In the genomic region with DNA sequence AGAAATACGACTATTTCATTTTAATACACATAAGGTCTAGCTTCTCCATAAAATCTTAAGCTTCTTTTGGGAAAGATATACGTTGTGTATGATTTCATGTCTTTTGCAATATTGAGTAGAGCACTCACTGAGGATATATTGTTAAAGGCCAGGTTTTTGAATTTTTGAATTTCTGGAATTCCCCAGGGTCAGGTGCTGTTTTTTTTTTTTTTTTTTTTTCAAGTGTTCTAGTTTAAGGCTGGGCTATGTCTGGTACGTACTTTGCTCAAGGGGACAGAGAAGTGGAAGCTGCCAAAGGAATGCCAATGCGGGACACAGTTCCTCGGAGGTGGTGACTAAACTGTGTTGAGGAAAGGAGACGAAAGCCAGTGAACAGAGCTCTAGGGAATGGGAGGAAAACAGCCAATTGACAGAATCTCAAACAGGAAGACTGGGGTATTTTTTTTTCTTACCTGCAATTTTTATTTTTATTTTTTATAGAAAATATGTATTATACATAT, we compare ENCODE assay signal across 15 cellular contexts.
"Had no signal": no experiment of that assay in that cellular context is flagged by ENCODE, and none has a peak within 500 bp of the region (broad histone marks: within the 10 kb centered on the region; RNA-seq: fewer than 3 reads in every experiment).

No MANE protein-coding gene starts in this region.

- H3K4me3 Mint-ChIP-seq: activated B cell treated with CpG ODN at 0.5 μM for 24 hours; activated CD4-positive, alpha-beta T cell treated with anti-CD3 and anti-CD28 coated beads, Interleukin-2, amount 10 ng/mL, durations not matched to agents 7 days and 5 days; dendritic cell treated with granulocyte-macrophage colony-stimulating factor and Interleukin-4, amounts not matched to agents 40 ng/mL and 50 ng/mL, for 4 days; effector memory CD8-positive, alpha-beta T cell; natural killer cell had no signal

- H3K27ac Mint-ChIP-seq: activated B cell treated with CpG ODN at 0.5 μM for 24 hours; activated CD4-positive, alpha-beta T cell treated with anti-CD3 and anti-CD28 coated beads, Interleukin-2, amount 10 ng/mL, durations not matched to agents 7 days and 5 days; activated T-helper 2 cell treated with anti-CD3 and anti-CD28 coated beads, Interferon-gamma antibody, Interleukin-2, Interleukin-4, amounts not matched to agents 10 μg/mL and 5 μg/mL and 100 μg/mL, durations not matched to agents 14 hours and 24 hours and 36 hours; dendritic cell treated with granulocyte-macrophage colony-stimulating factor and Interleukin-4, amounts not matched to agents 40 ng/mL and 50 ng/mL, for 4 days; effector memory CD8-positive, alpha-beta T cell; natural killer cell had no signal

- H3K27me3 Mint-ChIP-seq: activated B cell treated with CpG ODN at 0.5 μM for 24 hours; activated CD4-positive, alpha-beta T cell treated with anti-CD3 and anti-CD28 coated beads, Interleukin-2, amount 10 ng/mL, durations not matched to agents 7 days and 5 days; dendritic cell treated with granulocyte-macrophage colony-stimulating factor and Interleukin-4, amounts not matched to agents 40 ng/mL and 50 ng/mL, for 4 days; effector memory CD8-positive, alpha-beta T cell had no signal

- H3K9me3 Mint-ChIP-seq: activated B cell treated with CpG ODN at 0.5 μM for 24 hours; activated CD4-positive, alpha-beta T cell treated with anti-CD3 and anti-CD28 coated beads, Interleukin-2, amount 10 ng/mL, durations not matched to agents 7 days and 5 days; activated T-helper 2 cell treated with anti-CD3 and anti-CD28 coated beads, Interferon-gamma antibody, Interleukin-2, Interleukin-4, amounts not matched to agents 10 μg/mL and 5 μg/mL and 100 μg/mL, durations not matched to agents 14 hours and 24 hours and 36 hours; dendritic cell treated with granulocyte-macrophage colony-stimulating factor and Interleukin-4, amounts not matched to agents 40 ng/mL and 50 ng/mL, for 4 days; effector memory CD8-positive, alpha-beta T cell; natural killer cell had no signal

- ATAC-seq: body of pancreas; effector memory CD8-positive, alpha-beta T cell; left cardiac atrium; natural killer cell had no signal

- H3K36me3 Mint-ChIP-seq: natural killer cell had no signal

- H3K4me3 ChIP-seq: adrenal gland, body of pancreas had no signal

- DNase-seq: activated B cell treated with CpG ODN at 0.5 μM for 24 hours; activated CD4-positive, alpha-beta T cell treated with anti-CD3 and anti-CD28 coated beads, Interleukin-2, amount 10 ng/mL, durations not matched to agents 7 days and 5 days; activated naive CD4-positive, alpha-beta T cell treated with anti-CD3 and anti-CD28 coated beads, Interleukin-2, amount 50 U/mL, for 16 hours; activated T-cell treated with anti-CD3 and anti-CD28 coated beads for 4 hours; adrenal gland; body of pancreas; cerebellar nuclear complex; effector memory CD8-positive, alpha-beta T cell; left cardiac atrium; natural killer cell; occipital lobe; stimulated activated CD4-positive, alpha-beta T cell treated with anti-CD3 and anti-CD28 coated beads, Interleukin-2, amount 100 ng/mL, for 48 hours; stimulated activated naive CD4-positive, alpha-beta T cell treated with Interleukin-2 at 50 U/mL for 16 hours had no signal

- H3K4me1 Mint-ChIP-seq: activated B cell treated with CpG ODN at 0.5 μM for 24 hours; activated CD4-positive, alpha-beta T cell treated with anti-CD3 and anti-CD28 coated beads, Interleukin-2, amount 10 ng/mL, durations not matched to agents 7 days and 5 days; natural killer cell had no signal
